ENCODE assay signal across 8 cellular contexts in the genomic region with DNA sequence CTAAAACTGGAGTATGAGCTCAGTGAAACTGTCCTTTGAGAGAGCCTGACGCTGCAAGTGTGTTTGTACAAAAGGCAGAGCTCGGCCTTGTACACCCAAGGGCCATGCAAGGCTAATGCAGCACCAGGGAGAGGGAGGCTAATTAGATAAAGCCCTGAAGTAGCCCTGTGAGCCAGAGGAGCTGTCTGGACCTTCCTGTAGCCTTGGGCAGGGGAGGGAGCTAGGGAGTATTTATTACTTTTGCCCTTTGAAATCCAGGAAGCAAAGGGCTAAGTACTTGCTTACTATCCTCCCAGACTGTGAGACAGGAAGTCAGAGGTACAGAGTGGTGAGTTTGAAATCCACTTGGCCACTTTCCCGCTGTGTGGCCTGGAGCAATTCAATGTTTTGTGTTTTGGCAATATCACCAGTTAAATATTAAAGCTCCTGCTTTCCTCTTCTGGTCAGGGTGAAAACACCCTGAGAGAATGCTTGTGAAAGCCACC. TPM values are rescaled to one million over a fixed set of nuclear protein-coding genes. Genes with fewer than 3 reads are reported as not detected.
DNase-seq lines count a peak whose midpoint lies in the region; ATAC-seq and TF ChIP-seq lines count a peak whose summit lies in the region.

No MANE protein-coding gene starts in this region.

- H3K27ac Mint-ChIP-seq in CD4-positive, alpha-beta memory T cell: peak overlapping the region; percentile 96 to 99 (median 98)
- peak overlapping the region; percentile 58 for H3K27ac Mint-ChIP-seq in endodermal cell

- H3K9ac ChIP-seq in endodermal cell (ENCODE audit: extremely low read depth, low read length, poor library complexity, severe bottlenecking) (no peak overlapping the region), mucosa of stomach (ENCODE audit: low read length) (peak overlapping the region; percentile 66)

- no peaks in the 10 kb centered on the region for H3K36me3 Mint-ChIP-seq in CD4-positive, alpha-beta memory T cell
- no peaks in the 10 kb centered on the region for H3K36me3 Mint-ChIP-seq in endodermal cell (ENCODE audit: low read depth)

- intact Hi-C loops in CD4-positive, alpha-beta memory T cell (cut with micrococcal nuclease): no loop called here

- H3K9me3 Mint-ChIP-seq in CD4-positive, alpha-beta memory T cell: no peaks in the 10 kb centered on the region
- no peaks in the 10 kb centered on the region for H3K9me3 Mint-ChIP-seq in endodermal cell

- H3K27me3 ChIP-seq in CD4-positive, alpha-beta memory T cell (ENCODE audit: insufficient read depth, low read length): no peaks in the 10 kb centered on the region
- H3K27me3 ChIP-seq in endodermal cell (ENCODE audit: control insufficient read depth, insufficient read depth, low read length, poor library complexity, severe bottlenecking): no peaks in the 10 kb centered on the region
- no peaks in the 10 kb centered on the region for H3K27me3 ChIP-seq in mucosa of stomach (ENCODE audit: control insufficient read depth, insufficient read depth, low read length)

- H3K36me3 ChIP-seq in CD4-positive, alpha-beta memory T cell (ENCODE audit: insufficient read depth, low read length): no peaks in the 10 kb centered on the region
- H3K36me3 ChIP-seq in endodermal cell (ENCODE audit: control insufficient read depth, insufficient read depth, low read length) (no peaks in the 10 kb centered on the region), mucosa of stomach (ENCODE audit: control insufficient read depth, insufficient read depth, low read length) (no peaks in the 10 kb centered on the region)

- peak in 4 of 5 donors; percentile 10 to 23 (median 17) for DNase-seq in CD4-positive, alpha-beta memory T cell
- peak; percentile 25 for DNase-seq in SKM-1 (lab: John Stamatoyannopoulos, UW; ENCODE audit: unreplicated experiment)
- DNase-seq in endodermal cell: peak; percentile 54
- DNase-seq in NCI-H1092 treated with DMSO at 0.1 percent for 48 hours (lab: John Stamatoyannopoulos, UW): no peak
- no peak for DNase-seq in NCI-H774 (lab: John Stamatoyannopoulos, UW)

- 93 to 95% methylated on average over 3 of the region's 3 CpGs for WGBS in endodermal cell (ENCODE audit: insufficient coverage in 1 of 2, insufficient read length in 1 of 2), 2 experiments

- CTCF ChIA-PET in CD4-positive, alpha-beta memory T cell (lab: Charles Lee; ENCODE audit: partially characterized antibody): interaction anchor here (0.6 to 4.7 kb wide), 10 partner anchors 10 to 140 kb away, joined by 3 to 48 read pairs (median 3); a partner anchor contains a TSS

- H3K4me1 ChIP-seq in CD4-positive, alpha-beta memory T cell (ENCODE audit: insufficient read depth, low read length): peaks cover 51% of the 10 kb centered on the region
- H3K4me1 ChIP-seq in endodermal cell (ENCODE audit: control insufficient read depth, insufficient read depth, low read length) (peaks cover 11% of the 10 kb centered on the region), mucosa of stomach (ENCODE audit: control insufficient read depth, insufficient read depth, low read length) (peaks cover 23% of the 10 kb centered on the region)

- no peaks in the 10 kb centered on the region for H3K27me3 Mint-ChIP-seq in CD4-positive, alpha-beta memory T cell
- peaks cover 2% of the 10 kb centered on the region for H3K27me3 Mint-ChIP-seq in endodermal cell (ENCODE audit: insufficient read depth)

- H3K27ac ChIP-seq in CD4-positive, alpha-beta memory T cell (ENCODE audit: low read depth, low read length): peak overlapping the region; percentile 71
- peak overlapping the region; percentile 29 for H3K27ac ChIP-seq in endodermal cell (ENCODE audit: low read depth, low read length)

- H3K4me3 ChIP-seq in CD4-positive, alpha-beta memory T cell (ENCODE audit: low read length in 2 of 2): peak overlapping the region; percentile 29 to 32
- H3K4me3 ChIP-seq in endodermal cell (ENCODE audit: low read length) (no peak overlapping the region), mucosa of stomach (ENCODE audit: low read length) (no peak overlapping the region)

- H3K9me3 ChIP-seq in CD4-positive, alpha-beta memory T cell (ENCODE audit: control insufficient read depth in 1 of 2, low read length in 2 of 2): no peaks in the 10 kb centered on the region
- H3K9me3 ChIP-seq in endodermal cell (ENCODE audit: control insufficient read depth, low read length) (no peaks in the 10 kb centered on the region), mucosa of stomach (ENCODE audit: control insufficient read depth, low read length) (no peaks in the 10 kb centered on the region)

- ATAC-seq in GM19324 (IDR thresholded peaks at IDR 0.05; ENCODE audit: low FRiP score, unreplicated experiment) (peak; percentile 43), HG03354 (IDR thresholded peaks at IDR 0.05; ENCODE audit: poor library complexity, severe bottlenecking, unreplicated experiment) (peak; percentile 69)

- peaks cover 30 to 52% (median 41%) of the 10 kb centered on the region in 4 donors for H3K4me1 Mint-ChIP-seq in CD4-positive, alpha-beta memory T cell
- peaks cover 18% of the 10 kb centered on the region for H3K4me1 Mint-ChIP-seq in endodermal cell

- POLR2A ChIA-PET in CD4-positive, alpha-beta memory T cell (lab: Charles Lee; ENCODE audit: partially characterized antibody): interaction anchor here (0.8 to 5.0 kb wide), 17 partner anchors 11 to 370 kb away, joined by 3 to 266 read pairs (median 5); a partner anchor contains a TSS

- peak overlapping the region; percentile 67 to 87 (median 82) for H3K4me3 Mint-ChIP-seq in CD4-positive, alpha-beta memory T cell
- no peak overlapping the region for H3K4me3 Mint-ChIP-seq in endodermal cell

- TF ChIP-seq CTCF in endodermal cell (conservative IDR thresholded peaks at IDR 0.05): no peak

RNA-seq across cellular contexts. Expression of a gene that starts 10.2 kb away (rescaled TPM):
- 100 to 1,000 TPM; 131 to 135 TPM for total RNA-seq in CD4-positive, alpha-beta memory T cell
- 100 to 1,000 TPM; 556 to 720 TPM for polyA plus RNA-seq in CD4-positive, alpha-beta memory T cell
- total RNA-seq in endodermal cell: 100 to 1,000 TPM; 256 to 308 TPM
- 630 TPM for polyA plus RNA-seq in endodermal cell (2013, experiment 1 of 2)
- polyA plus RNA-seq in endodermal cell (2013, experiment 2 of 2): 620 TPM

RNA-seq across cellular contexts. Expression of a gene that starts 27.9 kb away (rescaled TPM):
- not detected for total RNA-seq in CD4-positive, alpha-beta memory T cell
- polyA plus RNA-seq in CD4-positive, alpha-beta memory T cell: not detected
- under 1 TPM; 0.58 to 0.62 TPM for total RNA-seq in endodermal cell
- polyA plus RNA-seq in endodermal cell (2013, experiment 1 of 2): not detected
- polyA plus RNA-seq in endodermal cell (2013, experiment 2 of 2): not detected

Comparison
In these comparisons a context has a peak if more than half of its experiments do, and no peak if none do; other contexts are left out.
1. DNase-seq: peak in CD4-positive, alpha-beta memory T cell (4 of 5), SKM-1 (single experiment) and endodermal cell (single experiment); none in NCI-H1092 treated with DMSO at 0.1 percent for 48 hours (single experiment) and NCI-H774 (single experiment).
2. H3K4me3 ChIP-seq: peak in CD4-positive, alpha-beta memory T cell (2 of 2); none in endodermal cell (single experiment) and mucosa of stomach (single experiment).